8 cellular contexts compared by ENCODE assay signal in genomic region chr22:39253427-39254070, GRCh38. TPM values are rescaled to one million over a fixed set of nuclear protein-coding genes. Genes with fewer than 3 reads are reported as not detected.
DNase-seq lines count a peak whose midpoint lies in the region; ATAC-seq and TF ChIP-seq lines count a peak whose summit lies in the region.

No MANE protein-coding gene starts in this region.

- H3K27ac Mint-ChIP-seq in progenitor cell of endocrine pancreas, result no peak overlapping the region

- H3K4me3 ChIP-seq in fibroblast of mammary gland (ENCODE audit: control insufficient read depth, low read depth, low read length), result no peak overlapping the region

- H3K27me3 Mint-ChIP-seq in progenitor cell of endocrine pancreas, result peaks cover 19% of the 10 kb centered on the region

- DNase-seq in CD1c-positive myeloid dendritic cell (ENCODE audit: extremely low spot score), result peak; percentile 53
- DNase-seq in HK-2 (ENCODE audit: unreplicated experiment), result peak; percentile 80
- peak; percentile 56 to 62 for DNase-seq in activated CD4-positive, alpha-beta T cell treated with anti-CD3 and anti-CD28 coated beads, Interleukin-2, amount 50 U/mL, for 48 hours
- peak; percentile 84 for DNase-seq in fibroblast of mammary gland (ENCODE audit: low read depth)
- DNase-seq in posterior cingulate gyrus, result peak in 7 of 10 donors; percentile 57 to 93 (median 68)
- no peak for DNase-seq in progenitor cell of endocrine pancreas (ENCODE audit: low spot score, unreplicated experiment)

- no peak for ATAC-seq in GM19463 (IDR thresholded peaks at IDR 0.05; ENCODE audit: unreplicated experiment)
- ATAC-seq in GM21447 (IDR thresholded peaks at IDR 0.05; ENCODE audit: unreplicated experiment), result no peak

- no peaks in the 10 kb centered on the region for H3K9me3 Mint-ChIP-seq in progenitor cell of endocrine pancreas (ENCODE audit: low read depth)

- no peaks in the 10 kb centered on the region for H3K36me3 Mint-ChIP-seq in progenitor cell of endocrine pancreas (ENCODE audit: insufficient read depth)

- peaks cover 4% of the 10 kb centered on the region for H3K4me1 Mint-ChIP-seq in progenitor cell of endocrine pancreas (ENCODE audit: low read depth)

- intact Hi-C loops in posterior cingulate gyrus (cut with DNase I), result no loop called here

- no peak for TF ChIP-seq CTCF in fibroblast of mammary gland (conservative IDR thresholded peaks at IDR 0.05; ENCODE audit: control insufficient read depth, insufficient read depth, low read depth, low read length)
- no peak for TF ChIP-seq CTCF in progenitor cell of endocrine pancreas (IDR thresholded peaks at IDR 0.05; ENCODE audit: unreplicated experiment)

- no peak overlapping the region for H3K4me3 Mint-ChIP-seq in progenitor cell of endocrine pancreas (ENCODE audit: low read depth)

RNA-seq across cellular contexts. Expression of gene PDGFB, which starts 8.8 kb away (rescaled TPM):
- total RNA-seq in progenitor cell of endocrine pancreas, result 6.7 and 7.1 TPM in 2 replicates
